ENCODE assay signal across 17 cellular contexts in the genomic region with DNA sequence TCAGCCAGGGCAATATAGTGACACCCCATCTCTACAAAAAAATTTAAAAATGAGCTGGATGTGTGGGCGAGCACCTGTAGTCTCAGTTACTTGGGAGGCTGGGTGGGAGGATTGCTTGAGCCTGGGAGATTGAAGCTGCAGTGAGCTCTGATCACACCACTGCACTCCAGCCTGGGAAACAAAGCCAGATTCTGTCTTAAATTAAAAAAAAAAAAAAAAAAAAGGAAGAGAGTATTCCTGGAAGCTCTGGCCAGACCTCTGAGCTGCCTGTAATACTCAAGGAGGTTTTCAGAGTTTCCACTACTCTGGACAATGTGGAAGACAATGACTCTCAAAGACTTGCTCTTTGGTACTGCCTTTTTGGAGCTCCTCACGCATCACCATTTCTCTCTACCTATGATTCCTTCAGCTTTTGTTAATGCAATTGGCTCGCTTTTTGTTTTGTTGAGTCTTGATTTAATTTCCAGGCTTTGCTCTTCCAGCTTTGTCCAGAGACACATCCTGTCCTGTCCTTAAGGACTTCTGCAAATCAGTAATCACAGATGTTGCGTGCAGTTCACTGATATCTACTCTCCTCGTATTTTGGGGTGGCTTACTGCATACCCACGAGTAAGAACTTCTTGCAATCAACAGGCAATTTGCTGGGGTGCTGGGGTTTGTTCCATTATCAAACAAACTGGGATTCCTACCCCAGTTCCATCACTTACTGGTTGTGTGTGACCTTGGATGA. TPM values are rescaled to one million over a fixed set of nuclear protein-coding genes. Genes with fewer than 3 reads are reported as not detected.
A peak's percentile ranks its signal among the peaks of the same experiment; 100 is the strongest.
DNase-seq lines count a peak whose midpoint lies in the region; ATAC-seq, FAIRE-seq and TF ChIP-seq lines count a peak whose summit lies in the region.
"Had no signal": no experiment of that assay in that cellular context is flagged by ENCODE, and none has a peak within 500 bp of the region (broad histone marks: within the 10 kb centered on the region; RNA-seq: fewer than 3 reads in every experiment).

No MANE protein-coding gene starts in this region.

- no peaks in the 10 kb centered on the region for H3K9me3 Mint-ChIP-seq in chondrocyte (ENCODE audit: low read depth)
- H3K9me3 Mint-ChIP-seq: activated naive CD4-positive, alpha-beta T cell treated with anti-CD3 and anti-CD28 coated beads, Interleukin-2, amount 50 U/mL, for 24 hours; central memory CD8-positive, alpha-beta T cell; WTC11 had no signal

- no peaks in the 10 kb centered on the region for H3K4me1 ChIP-seq in IMR-90 (ENCODE audit: control insufficient read depth, insufficient read depth, low read length)
- peaks cover 35% of the 10 kb centered on the region for H3K4me1 ChIP-seq in HepG2 (ENCODE audit: insufficient read depth, low read length)
- H3K4me1 ChIP-seq in stomach = peaks cover 12 to 37% (median 19%) of the 10 kb centered on the region in 4 donors

- H3K4me3 ChIP-seq in IMR-90 (ENCODE audit: insufficient read depth, low read depth, low read length) (no peak overlapping the region), HepG2 (replicated peaks in 1 of 3; ENCODE audit: insufficient read depth in 1 of 3, low read depth in 2 of 3, low read length in 3 of 3) (no peak overlapping the region), stomach (no peak overlapping the region)
- H3K4me3 ChIP-seq: lung, tibial artery had no signal

- H3K27ac ChIP-seq in IMR-90 (ENCODE audit: insufficient read depth, low read length) (no peak overlapping the region), HepG2 (ENCODE audit: extremely low read length, insufficient read depth, low read length) (no peak overlapping the region), stomach (peak overlapping the region in 3 of 5 donors; percentile 9 to 48 (median 34))
- H3K27ac ChIP-seq: C4-2B, tibial artery had no signal

- H3K9me3 ChIP-seq in IMR-90 (ENCODE audit: control insufficient read depth, insufficient read depth, low read length) (no peaks in the 10 kb centered on the region), HepG2 (ENCODE audit: low read length) (no peaks in the 10 kb centered on the region), stomach (no peaks in the 10 kb centered on the region)
- H3K9me3 ChIP-seq: tibial artery had no signal

- H2BK20ac ChIP-seq in IMR-90 (ENCODE audit: low read depth, low read length) = no peak overlapping the region

- TF ChIP-seq CTCF in IMR-90 (conservative IDR thresholded peaks at IDR 0.05; ENCODE audit: low read depth, low read length) (no peak), chondrocyte (IDR thresholded peaks at IDR 0.05) (no peak), HepG2 (CRISPR knock-in tag; IDR thresholded peaks at IDR 0.05) (no peak), stomach (IDR thresholded peaks at IDR 0.05) (no peak), GM13976 (IDR thresholded peaks at IDR 0.05; ENCODE audit: borderline replicate concordance, control extremely low read depth, extremely low read depth, insufficient read depth, missing control alignments) (no peak)

- TF ChIP-seq EP300 in HepG2 (IDR thresholded peaks at IDR 0.05; ENCODE audit: low read depth in 2 of 2, low read length in 2 of 2) (no peak), HepG2 (CRISPR knock-in tag; IDR thresholded peaks at IDR 0.05; ENCODE audit: borderline replicate concordance) (no peak), stomach (IDR thresholded peaks at IDR 0.05) (no peak)

- TF ChIP-seq POLR2A in IMR-90 (IDR thresholded peaks at IDR 0.05; ENCODE audit: low read depth, low read length) = no peak
- no peak for TF ChIP-seq POLR2A in HepG2 (IDR thresholded peaks at IDR 0.05; ENCODE audit: insufficient read depth in 1 of 2, low read depth in 2 of 2, low read length in 2 of 2)
- TF ChIP-seq POLR2A in stomach (IDR thresholded peaks at IDR 0.05) = no peak

- peaks cover 72% of the 10 kb centered on the region for H3K79me2 ChIP-seq in HepG2 (ENCODE audit: insufficient read depth, low read length)

- H4K20me1 ChIP-seq in IMR-90 (ENCODE audit: insufficient read depth, low read length) (peaks cover 3% of the 10 kb centered on the region; the same call in 1 of the 2 replicates), HepG2 (ENCODE audit: insufficient read depth, low read length) (0 out of 2 replicates have a peak, but pooled peaks cover 6% of the 10 kb centered on the region)

- H2AFZ ChIP-seq in IMR-90 (replicated peaks; ENCODE audit: low read length, poor library complexity) = no peak overlapping the region
- no peak overlapping the region for H2AFZ ChIP-seq in HepG2 (ENCODE audit: low read length)

- H4K91ac ChIP-seq in IMR-90 (ENCODE audit: insufficient read depth, low read depth, low read length) = no peak overlapping the region

- H3K4me1 Mint-ChIP-seq in chondrocyte (ENCODE audit: low read depth) = peaks cover 32% of the 10 kb centered on the region

- H2AK5ac ChIP-seq in IMR-90 (ENCODE audit: low read depth, low read length) = no peak overlapping the region

- TF ChIP-seq RAD21 in IMR-90 (IDR thresholded peaks at IDR 0.05; ENCODE audit: low read length) (no peak), HepG2 (CRISPR knock-in tag; IDR thresholded peaks at IDR 0.05) (no peak)

- no peak overlapping the region for H4K8ac ChIP-seq in IMR-90 (ENCODE audit: low read depth in 2 of 2, low read length in 2 of 2)

- H3K4me3 Mint-ChIP-seq in chondrocyte (ENCODE audit: unreplicated experiment) = no peak overlapping the region
- H3K4me3 Mint-ChIP-seq: activated naive CD4-positive, alpha-beta T cell treated with anti-CD3 and anti-CD28 coated beads, Interleukin-2, amount 50 U/mL, for 24 hours; WTC11 had no signal

- H3K4ac ChIP-seq in IMR-90 (ENCODE audit: low read depth, low read length) = no peak overlapping the region

- peak overlapping the region; percentile 59; the same call in 1 of the 2 replicates for H4K5ac ChIP-seq in IMR-90 (ENCODE audit: low read depth, low read length)

- H3K56ac ChIP-seq in IMR-90 (ENCODE audit: extremely low read depth, insufficient read depth, low read length) = no peak overlapping the region

- peaks cover 6% of the 10 kb centered on the region; the same call in 1 of the 2 replicates for H3K9me1 ChIP-seq in IMR-90 (ENCODE audit: insufficient read depth, low read length)

- H2BK15ac ChIP-seq in IMR-90 (ENCODE audit: low read depth, low read length) = no peak overlapping the region

- H3K9ac ChIP-seq in IMR-90 (ENCODE audit: low read depth, low read length) (no peak overlapping the region), HepG2 (ENCODE audit: insufficient read depth, low read depth, low read length) (no peak overlapping the region)

- H3K79me1 ChIP-seq in IMR-90 (ENCODE audit: low read depth in 1 of 2, low read length in 2 of 2) = peaks cover 37 to 61% of the 10 kb centered on the region in 2 experiments

- peak; percentile 50 for FAIRE-seq in HepG2 (lab: Jason Lieb, UNC)

- H3K27me3 ChIP-seq in IMR-90 (ENCODE audit: control insufficient read depth, insufficient read depth, low read length) = no peaks in the 10 kb centered on the region
- no peaks in the 10 kb centered on the region for H3K27me3 ChIP-seq in HepG2 (ENCODE audit: control insufficient read depth in 1 of 2, insufficient read depth in 2 of 2, low read length in 2 of 2)
- no peaks in the 10 kb centered on the region for H3K27me3 ChIP-seq in stomach
- H3K27me3 ChIP-seq: tibial artery had no signal

- H2BK120ac ChIP-seq in IMR-90 (ENCODE audit: low read depth, low read length) = no peak overlapping the region

- no peak for DNase-seq in IMR-90
- no peak for DNase-seq in chondrocyte (ENCODE audit: low spot score)
- no peak for DNase-seq in HepG2 (ENCODE audit: low spot score)
- no peak for DNase-seq in stomach
- no peak for DNase-seq in GM13976 (ENCODE audit: low spot score)
- DNase-seq in stimulated activated CD4-positive, alpha-beta T cell treated with anti-CD3 and anti-CD28 coated beads, Interleukin-15, amount 100 ng/mL, for 24 hours = no peak
- DNase-seq in NCI-H748 treated with DMSO at 0.1 percent for 48 hours (lab: John Stamatoyannopoulos, UW) = no peak
- DNase-seq: activated CD8-positive, alpha-beta memory T cell treated with anti-CD3 and anti-CD28 coated beads, Interleukin-2, amount 50 U/mL, for 48 hours; NCI-H1417; SW 1271; tibial artery had no signal

- no CpG with 5 or more reads among the region's 6 CpGs for WGBS in IMR-90 (ENCODE audit: extremely low coverage in 2 of 2, insufficient read length in 1 of 2), 2 experiments
- WGBS in HepG2 (ENCODE audit: low lambda C conversion rate) = 88% methylated on average over 6 of the region's 6 CpGs
- 75 to 88% (median 77%) methylated on average over 6 of the region's 6 CpGs for WGBS in stomach, 5 donors

- CTCF ChIA-PET in IMR-90 (lab: Yijun Ruan, JAX) (no interaction called here), HepG2 (lab: Yijun Ruan, JAX; ENCODE audit: low intra/inter-chr PET ratio, low total read pairs) (no interaction called here)

- no peak for ATAC-seq in IMR-90 (ENCODE audit: low read depth)
- no peak for ATAC-seq in HepG2
- ATAC-seq in HG03432 (IDR thresholded peaks at IDR 0.05; ENCODE audit: unreplicated experiment) = no peak
- ATAC-seq: WTC11 had no signal

- POLR2A ChIA-PET in IMR-90 (lab: Charles Lee; ENCODE audit: unreplicated experiment) = no interaction called here
- POLR2A ChIA-PET in HepG2 (lab: Yijun Ruan, JAX) = no interaction called here

- H3K27ac Mint-ChIP-seq in chondrocyte (ENCODE audit: unreplicated experiment) = peak overlapping the region; percentile 42
- H3K27ac Mint-ChIP-seq: activated naive CD4-positive, alpha-beta T cell treated with anti-CD3 and anti-CD28 coated beads, Interleukin-2, amount 50 U/mL, for 24 hours had no signal

- intact Hi-C loops in IMR-90 (cut with micrococcal nuclease) = no loop called here
- intact Hi-C loops in HepG2 (cut with micrococcal nuclease; ENCODE audit: unreplicated experiment) = no loop called here
- intact Hi-C loops in stomach (cut with DNase I; ENCODE audit: low total_unique reads) = no loop called here

- H3K36me3 ChIP-seq in IMR-90 (ENCODE audit: control insufficient read depth, insufficient read depth, low read length) (peaks cover 4% of the 10 kb centered on the region), HepG2 (replicated peaks in 1 of 2; ENCODE audit: control insufficient read depth in 1 of 2, insufficient read depth in 2 of 2, low read length in 2 of 2) (peaks cover 8 to 15% of the 10 kb centered on the region in 2 experiments), stomach (no peaks in the 10 kb centered on the region)
- H3K36me3 ChIP-seq: tibial artery had no signal

- no peak overlapping the region for H3K14ac ChIP-seq in IMR-90 (replicated peaks; ENCODE audit: low read depth, low read length)

- dilution Hi-C loops in IMR-90 (cut with HindIII; ENCODE audit: low sequenced_read_pairs, unreplicated experiment) = no loop called here

- H3K36me3 Mint-ChIP-seq in chondrocyte (ENCODE audit: low read depth) = peaks cover 12% of the 10 kb centered on the region
- H3K36me3 Mint-ChIP-seq: activated naive CD4-positive, alpha-beta T cell treated with anti-CD3 and anti-CD28 coated beads, Interleukin-2, amount 50 U/mL, for 24 hours had no signal

- no peak overlapping the region for H2BK5ac ChIP-seq in IMR-90 (ENCODE audit: low read depth, low read length, poor library complexity, severe bottlenecking)

- no peaks in the 10 kb centered on the region for H3K27me3 Mint-ChIP-seq in chondrocyte (ENCODE audit: low read depth)
- H3K27me3 Mint-ChIP-seq: activated naive CD4-positive, alpha-beta T cell treated with anti-CD3 and anti-CD28 coated beads, Interleukin-2, amount 50 U/mL, for 24 hours; central memory CD8-positive, alpha-beta T cell had no signal

- no peak overlapping the region for H3K23ac ChIP-seq in IMR-90 (ENCODE audit: low read depth, low read length)

- H3K4me2 ChIP-seq in IMR-90 (ENCODE audit: low read depth, low read length) (no peak overlapping the region), HepG2 (ENCODE audit: low read depth, low read length) (no peak overlapping the region)

- BruUV-seq in IMR-90 (replicated peaks; lab: Mats Ljungman, UMichigan) = no TSS peak
- BruUV-seq in HepG2 (replicated peaks; lab: Mats Ljungman, UMichigan) = no TSS peak

- in situ Hi-C loops in IMR-90 (cut with MboI; ENCODE audit: low sequenced_read_pairs) (loop anchor here (25.0 kb wide), 2 partner anchors 372 to 1178 kb away; a partner anchor contains a TSS), HepG2 (cut with HindIII; ENCODE audit: extremely low pct_ligation_motif_present, low pct_unique_long_range_greater_than_20kb) (no loop called here), GM13976 (cut with MboI; ENCODE audit: low sequenced_read_pairs, unreplicated experiment) (loop anchor here (10.0 kb wide), 1 partner anchor 59 kb away; no protein-coding TSS in a partner anchor)

- no peak overlapping the region for H3K18ac ChIP-seq in IMR-90 (ENCODE audit: low read depth, low read length)

- no peak overlapping the region for H2AK9ac ChIP-seq in IMR-90 (replicated peaks; ENCODE audit: low read depth, low read length, poor library complexity)

RNA-seq across cellular contexts. Expression of a gene that starts 10.8 kb away (rescaled TPM):
- total RNA-seq in IMR-90 (2012; rRNA removed) (48.8 and 61.4 TPM in 2 replicates), chondrocyte (68.6 to 116 TPM (median 72.7 TPM) in 3 replicates), HepG2 (2016; rRNA removed; fragmentation: Illumina TruSeq; extraction: Trizol) (27.7 and 31.0 TPM in 2 replicates), stomach (100 to 1,000 TPM in 2 of 5 donors, 10 to 100 TPM in 3; 26.6 to 224 (median 78.1) TPM)
- polyA plus RNA-seq in IMR-90 (2012; rRNA removed) (8.4 and 9.1 TPM in 2 replicates), HepG2 (2011; rRNA removed) (15.6 and 23.4 TPM in 2 replicates), stomach (1 to 10 TPM; 8.1 to 9.7 (median 8.7) TPM)
- polyA plus RNA-seq in IMR-90 (2012; cell fraction: cytosol; rRNA removed) = 0.93 and 1.8 TPM in 2 replicates
- polyA plus RNA-seq in IMR-90 (2012; cell fraction: nucleus; rRNA removed; ENCODE audit: low replicate concordance) = 1.9 and 26.7 TPM in 2 replicates
- total RNA-seq in HepG2 (2016; cell fraction: cytosol; rRNA removed; fragmentation: Illumina TruSeq; extraction: Trizol; ENCODE audit: low read depth) = 27.5 and 34.1 TPM in 2 replicates
- 24.3 and 27.8 TPM in 2 replicates for total RNA-seq in HepG2 (2016; cell fraction: insoluble cytoplasmic fraction; rRNA removed; fragmentation: Illumina TruSeq; extraction: Trizol)
- total RNA-seq in HepG2 (2016; cell fraction: membrane; rRNA removed; fragmentation: Illumina TruSeq; extraction: Trizol) = 36.3 and 42.8 TPM in 2 replicates
- total RNA-seq in HepG2 (2016; cell fraction: nucleus; rRNA removed; fragmentation: Illumina TruSeq; extraction: Trizol) = 59.7 and 62.9 TPM in 2 replicates
- 4.6 and 8.3 TPM in 2 replicates for polyA plus RNA-seq in HepG2 (2011; cell fraction: cytosol; rRNA removed)
- polyA plus RNA-seq in HepG2 (2011; cell fraction: nucleus; rRNA removed) = 14.2 and 15.9 TPM in 2 replicates
- polyA plus RNA-seq in HepG2 (2012) = 12.6 and 14.0 TPM in 2 replicates
- polyA plus RNA-seq in HepG2 (2016; cell fraction: cytosol; fragmentation: Illumina TruSeq; extraction: Trizol; ENCODE audit: low read depth) = 3.8 and 4.6 TPM in 2 replicates
- 13.8 and 14.0 TPM in 2 replicates for polyA plus RNA-seq in HepG2 (2016; cell fraction: insoluble cytoplasmic fraction; fragmentation: Illumina TruSeq; extraction: Trizol; ENCODE audit: low read depth)
- 4.5 and 4.8 TPM in 2 replicates for polyA plus RNA-seq in HepG2 (2016; cell fraction: membrane; fragmentation: Illumina TruSeq; extraction: Trizol; ENCODE audit: low read depth)
- polyA plus RNA-seq in HepG2 (2016; cell fraction: nucleus; fragmentation: Illumina TruSeq; extraction: Trizol; ENCODE audit: insufficient read depth, low read depth) = 28.9 and 31.3 TPM in 2 replicates
- 41.1 and 58.0 TPM in 2 replicates for polyA minus RNA-seq in HepG2 (2011; rRNA and poly(A)+ RNA removed; ENCODE audit: low replicate concordance)
- 25.3 and 26.6 TPM in 2 replicates for polyA minus RNA-seq in HepG2 (2011; cell fraction: cytosol; rRNA and poly(A)+ RNA removed)
- polyA minus RNA-seq in HepG2 (2011; cell fraction: nucleus; rRNA and poly(A)+ RNA removed) = 164 and 186 TPM in 2 replicates

RNA-seq across cellular contexts. Expression of a gene that starts 12.9 kb away (rescaled TPM):
- 1.1 TPM in 2 replicates for total RNA-seq in IMR-90 (2012; rRNA removed)
- 0.94 and 1.2 TPM in 2 replicates for polyA plus RNA-seq in IMR-90 (2012; rRNA removed)
- polyA plus RNA-seq in IMR-90 (2012; cell fraction: cytosol; rRNA removed) = 0.29 and 0.55 TPM in 2 replicates
- polyA plus RNA-seq in IMR-90 (2012; cell fraction: nucleus; rRNA removed; ENCODE audit: low replicate concordance) = 0.41 and 0.61 TPM in 2 replicates
- total RNA-seq in chondrocyte = 0.85 to 3.1 TPM (median 1.5 TPM) in 3 replicates
- total RNA-seq in HepG2 (2016; rRNA removed; fragmentation: Illumina TruSeq; extraction: Trizol) = 0.18 and 0.34 TPM in 2 replicates
- total RNA-seq in HepG2 (2016; cell fraction: cytosol; rRNA removed; fragmentation: Illumina TruSeq; extraction: Trizol; ENCODE audit: low read depth) = 0.18 and 0.30 TPM in 2 replicates
- 0.39 and 0.67 TPM in 2 replicates for total RNA-seq in HepG2 (2016; cell fraction: insoluble cytoplasmic fraction; rRNA removed; fragmentation: Illumina TruSeq; extraction: Trizol)
- 0.46 and 0.55 TPM in 2 replicates for total RNA-seq in HepG2 (2016; cell fraction: membrane; rRNA removed; fragmentation: Illumina TruSeq; extraction: Trizol)
- 0.59 and 0.72 TPM in 2 replicates for total RNA-seq in HepG2 (2016; cell fraction: nucleus; rRNA removed; fragmentation: Illumina TruSeq; extraction: Trizol)
- polyA plus RNA-seq in HepG2 (2011; rRNA removed) = 0.05 and 0.17 TPM in 2 replicates
- 0.10 and 0.13 TPM in 2 replicates for polyA plus RNA-seq in HepG2 (2011; cell fraction: cytosol; rRNA removed)
- 0.55 and 0.87 TPM in 2 replicates for polyA plus RNA-seq in HepG2 (2011; cell fraction: nucleus; rRNA removed)
- polyA plus RNA-seq in HepG2 (2012) = 0.28 and 0.34 TPM in 2 replicates
- polyA plus RNA-seq in HepG2 (2016; cell fraction: cytosol; fragmentation: Illumina TruSeq; extraction: Trizol; ENCODE audit: low read depth) = 0.19 and 0.37 TPM in 2 replicates
- 0.37 and 0.45 TPM in 2 replicates for polyA plus RNA-seq in HepG2 (2016; cell fraction: insoluble cytoplasmic fraction; fragmentation: Illumina TruSeq; extraction: Trizol; ENCODE audit: low read depth)
- 0.31 and 0.35 TPM in 2 replicates for polyA plus RNA-seq in HepG2 (2016; cell fraction: membrane; fragmentation: Illumina TruSeq; extraction: Trizol; ENCODE audit: low read depth)
- polyA plus RNA-seq in HepG2 (2016; cell fraction: nucleus; fragmentation: Illumina TruSeq; extraction: Trizol; ENCODE audit: insufficient read depth, low read depth) = 0.37 and 0.73 TPM in 2 replicates
- polyA minus RNA-seq in HepG2 (2011; rRNA and poly(A)+ RNA removed; ENCODE audit: low replicate concordance) = 0.46 and 0.47 TPM in 2 replicates
- polyA minus RNA-seq in HepG2 (2011; cell fraction: cytosol; rRNA and poly(A)+ RNA removed) = not detected in 2 replicates
- 1.2 and 3.3 TPM in 2 replicates for polyA minus RNA-seq in HepG2 (2011; cell fraction: nucleus; rRNA and poly(A)+ RNA removed)
- 1 to 10 TPM in 1 of 5 donors, under 1 TPM in 3, not detected in 1; 0.58 to 8.2 (median 0.81) TPM for total RNA-seq in stomach
- 1 to 10 TPM in 2 of 3 donors, under 1 TPM in 1; 0.93 to 1.7 (median 1.1) TPM for polyA plus RNA-seq in stomach

Comparison
In these comparisons a context has a peak if more than half of its experiments do, and no peak if none do; other contexts are left out.
1. H3K27ac ChIP-seq: peak in stomach (3 of 5); none in IMR-90 (single experiment) and HepG2 (single experiment).